In genomic region chr1:183979437-183979836, GRCh38 we compare ENCODE assay signal across 5 cellular contexts.
"Had no signal": no experiment of that assay in that cellular context is flagged by ENCODE, and none has a peak within 500 bp of the region (broad histone marks: within the 10 kb centered on the region; RNA-seq: fewer than 3 reads in every experiment).

No MANE protein-coding gene starts in this region.

- DNase-seq: GDM1, GF-D8 had no signal

- FAIRE-seq: GM12891, GM12892, GM18507 had no signal
